23 cellular contexts compared by ENCODE assay signal in the genomic region with DNA sequence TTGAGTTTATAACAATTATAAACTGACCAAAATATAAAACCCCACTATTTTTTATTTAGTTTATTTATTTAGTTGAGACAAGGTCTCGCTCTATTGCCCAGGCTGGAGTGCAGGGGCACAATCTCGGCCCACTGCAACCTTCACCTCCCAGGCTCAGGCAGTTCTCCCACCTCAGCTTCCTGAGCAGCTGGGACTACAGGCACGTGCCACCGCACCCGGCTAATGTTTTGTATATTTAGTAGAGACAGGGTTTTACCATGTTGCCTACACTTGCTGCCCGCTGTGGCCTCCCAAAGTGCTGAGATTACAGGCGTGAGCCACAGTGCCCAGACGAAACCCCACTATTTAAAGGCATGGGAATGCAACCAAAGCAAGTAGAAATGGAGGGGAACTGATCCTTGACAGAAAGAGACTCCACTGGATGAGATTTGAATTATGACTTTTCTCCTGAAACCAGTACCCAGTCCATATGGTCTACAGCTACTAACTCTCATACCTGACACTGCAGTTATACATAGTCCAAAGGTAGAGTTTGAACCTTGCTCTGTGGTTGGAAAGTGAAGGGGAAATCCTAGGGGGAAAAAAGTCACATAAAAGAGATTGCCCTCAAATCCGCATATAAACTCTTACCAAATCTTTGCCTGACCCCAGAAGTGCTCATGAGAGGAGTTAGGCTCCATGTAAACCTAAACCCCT. TPM values are rescaled to one million over a fixed set of nuclear protein-coding genes. Genes with fewer than 3 reads are reported as not detected.
A peak's percentile ranks its signal among the peaks of the same experiment; 100 is the strongest.
DNase-seq lines count a peak whose midpoint lies in the region; ATAC-seq and TF ChIP-seq lines count a peak whose summit lies in the region.
"Had no signal": no experiment of that assay in that cellular context is flagged by ENCODE, and none has a peak within 500 bp of the region (broad histone marks: within the 10 kb centered on the region; RNA-seq: fewer than 3 reads in every experiment).

No MANE protein-coding gene starts in this region.

- H3K9me3 ChIP-seq in CD4-positive, alpha-beta memory T cell (ENCODE audit: control insufficient read depth in 1 of 2, low read length in 2 of 2), result no peaks in the 10 kb centered on the region
- H3K9me3 ChIP-seq in gastrocnemius medialis, result no peaks in the 10 kb centered on the region

- intact Hi-C loops in activated naive CD4-positive, alpha-beta T cell treated with anti-CD3 and anti-CD28 coated beads for 36 hours (cut with micrococcal nuclease), result no loop called here
- intact Hi-C loops in CD4-positive, alpha-beta memory T cell (cut with micrococcal nuclease), result no loop called here
- intact Hi-C loops in gastrocnemius medialis (cut with DNase I; ENCODE audit: low total_unique reads), result no loop called here

- no peak overlapping the region for H3K4me3 Mint-ChIP-seq in activated naive CD4-positive, alpha-beta T cell treated with anti-CD3 and anti-CD28 coated beads for 36 hours
- peak overlapping the region in 4 of 8 donors; percentile 11 to 48 (median 38) for H3K4me3 Mint-ChIP-seq in CD4-positive, alpha-beta memory T cell
- no peak overlapping the region for H3K4me3 Mint-ChIP-seq in activated naive CD8-positive, alpha-beta T cell
- H3K4me3 Mint-ChIP-seq: GM23338 had no signal

- no peaks in the 10 kb centered on the region for H3K27me3 Mint-ChIP-seq in activated naive CD4-positive, alpha-beta T cell treated with anti-CD3 and anti-CD28 coated beads for 36 hours (ENCODE audit: low read depth)
- H3K27me3 Mint-ChIP-seq in CD4-positive, alpha-beta memory T cell, result no peaks in the 10 kb centered on the region
- H3K27me3 Mint-ChIP-seq in activated naive CD8-positive, alpha-beta T cell, result no peaks in the 10 kb centered on the region

- no peak overlapping the region for H3K27ac ChIP-seq in CD4-positive, alpha-beta memory T cell (ENCODE audit: low read depth, low read length)
- peak overlapping the region in 3 of 4 donors; percentile 26 to 47 (median 30) for H3K27ac ChIP-seq in gastrocnemius medialis
- H3K27ac ChIP-seq: SJSA1 had no signal

- CTCF ChIA-PET in activated naive CD4-positive, alpha-beta T cell treated with anti-CD3 and anti-CD28 coated beads for 36 hours (lab: Charles Lee), result interaction anchor here (1.0 kb wide), 2 partner anchors 35 to 44 kb away, joined by 3 read pairs; no protein-coding TSS in a partner anchor
- CTCF ChIA-PET in CD4-positive, alpha-beta memory T cell (lab: Charles Lee; ENCODE audit: partially characterized antibody), result interaction anchor here (0.8 to 32.4 kb wide), 3 partner anchors 17 to 136 kb away, joined by 3 to 629 read pairs (median 5); no protein-coding TSS in a partner anchor

- POLR2A ChIA-PET in CD4-positive, alpha-beta memory T cell (lab: Charles Lee; ENCODE audit: partially characterized antibody), result interaction anchor here (1.0 to 30.2 kb wide), 8 partner anchors 11 to 118 kb away, joined by 3 to 813 read pairs (median 4); no protein-coding TSS in a partner anchor

- peaks cover 35% of the 10 kb centered on the region for H3K36me3 Mint-ChIP-seq in activated naive CD4-positive, alpha-beta T cell treated with anti-CD3 and anti-CD28 coated beads for 36 hours (ENCODE audit: low read depth)
- peaks cover 40 to 43% of the 10 kb centered on the region in 2 donors for H3K36me3 Mint-ChIP-seq in CD4-positive, alpha-beta memory T cell
- H3K36me3 Mint-ChIP-seq in activated naive CD8-positive, alpha-beta T cell, result peaks cover 38% of the 10 kb centered on the region

- no peaks in the 10 kb centered on the region for H3K36me3 ChIP-seq in CD4-positive, alpha-beta memory T cell (ENCODE audit: insufficient read depth, low read length)
- no peaks in the 10 kb centered on the region for H3K36me3 ChIP-seq in gastrocnemius medialis

- no peak for TF ChIP-seq CTCF in gastrocnemius medialis (IDR thresholded peaks at IDR 0.05 in 4 of 5, conservative IDR thresholded peaks at IDR 0.05 in 1 of 5)

- no peak overlapping the region for H3K4me3 ChIP-seq in CD4-positive, alpha-beta memory T cell (ENCODE audit: low read length in 2 of 2)
- no peak overlapping the region for H3K4me3 ChIP-seq in gastrocnemius medialis
- H3K4me3 ChIP-seq: GM23338, SJSA1 had no signal

- DNase-seq in activated naive CD4-positive, alpha-beta T cell treated with anti-CD3 and anti-CD28 coated beads for 36 hours, result no peak
- no peak for DNase-seq in activated naive CD4-positive, alpha-beta T cell treated with Interleukin-2 at 50 U/mL for 16 hours
- no peak for DNase-seq in CD4-positive, alpha-beta memory T cell
- DNase-seq in gastrocnemius medialis, result no peak
- DNase-seq in putamen (ENCODE audit: low spot score), result no peak
- no peak for DNase-seq in EL
- DNase-seq: C1 segment of cervical spinal cord, COR-L47, DMS 273 treated with DMSO at 0.1 percent for 48 hours, DND-41, HCEC 1CT, Kasumi-1, MM.1S, NCI-H1092 treated with DMSO at 0.1 percent for 48 hours, NCI-H146, NCI-H2029 treated with DMSO at 0.1 percent for 48 hours, NCI-H2171, NCI-H446 treated with DMSO at 0.1 percent for 48 hours had no signal

- peaks cover 66% of the 10 kb centered on the region for H3K4me1 ChIP-seq in CD4-positive, alpha-beta memory T cell (ENCODE audit: insufficient read depth, low read length)
- H3K4me1 ChIP-seq in gastrocnemius medialis, result no peaks in the 10 kb centered on the region
- H3K4me1 ChIP-seq: SJSA1 had no signal

- H3K9me3 Mint-ChIP-seq in activated naive CD4-positive, alpha-beta T cell treated with anti-CD3 and anti-CD28 coated beads for 36 hours, result peaks cover 11% of the 10 kb centered on the region
- peaks cover 0 to 27% (median 13%) of the 10 kb centered on the region in 8 donors for H3K9me3 Mint-ChIP-seq in CD4-positive, alpha-beta memory T cell
- peaks cover 14% of the 10 kb centered on the region for H3K9me3 Mint-ChIP-seq in activated naive CD8-positive, alpha-beta T cell (ENCODE audit: low read depth)

- H3K27me3 ChIP-seq in CD4-positive, alpha-beta memory T cell (ENCODE audit: insufficient read depth, low read length), result no peaks in the 10 kb centered on the region
- H3K27me3 ChIP-seq in gastrocnemius medialis, result no peaks in the 10 kb centered on the region
- H3K27me3 ChIP-seq: SJSA1 had no signal

- ATAC-seq in gastrocnemius medialis, result no peak
- no peak for ATAC-seq in HG03025 (IDR thresholded peaks at IDR 0.05; ENCODE audit: low FRiP score, unreplicated experiment)
- ATAC-seq: GM23338, Panc1 had no signal

- in situ Hi-C loops in gastrocnemius medialis (cut with MboI; ENCODE audit: low sequenced_read_pairs in 4 of 4), result loop anchor here in 2 of 4 donors (25.0 kb wide), 1 partner anchor 118 kb away; no protein-coding TSS in a partner anchor

- H3K27ac Mint-ChIP-seq in activated naive CD4-positive, alpha-beta T cell treated with anti-CD3 and anti-CD28 coated beads for 36 hours, result peak overlapping the region; percentile 44
- H3K27ac Mint-ChIP-seq in CD4-positive, alpha-beta memory T cell, result peak overlapping the region; percentile 25 to 76 (median 52)
- peak overlapping the region; percentile 82 for H3K27ac Mint-ChIP-seq in activated naive CD8-positive, alpha-beta T cell
- H3K27ac Mint-ChIP-seq: GM23338 had no signal

- TF ChIP-seq POLR2A in gastrocnemius medialis (IDR thresholded peaks at IDR 0.05), result no peak

- peaks cover 63% of the 10 kb centered on the region for H3K4me1 Mint-ChIP-seq in activated naive CD4-positive, alpha-beta T cell treated with anti-CD3 and anti-CD28 coated beads for 36 hours (ENCODE audit: low read depth)
- H3K4me1 Mint-ChIP-seq in CD4-positive, alpha-beta memory T cell, result peaks cover 39 to 72% (median 60%) of the 10 kb centered on the region in 4 donors
- H3K4me1 Mint-ChIP-seq in activated naive CD8-positive, alpha-beta T cell (ENCODE audit: low read depth), result peaks cover 76% of the 10 kb centered on the region

RNA-seq across cellular contexts. Expression of a gene that starts 11.3 kb away (rescaled TPM):
- 10 to 100 TPM; 13.6 TPM for total RNA-seq in activated naive CD4-positive, alpha-beta T cell treated with anti-CD3 and anti-CD28 coated beads for 36 hours
- total RNA-seq in CD4-positive, alpha-beta memory T cell, result 10 to 100 TPM; 56.7 to 57.1 TPM
- polyA plus RNA-seq in CD4-positive, alpha-beta memory T cell, result 10 to 100 TPM; 21.2 to 30.1 TPM
- total RNA-seq in gastrocnemius medialis, result 1 to 10 TPM; 2.9 to 5.8 (median 4.1) TPM
